7 cellular contexts compared by ENCODE assay signal in the genomic region with DNA sequence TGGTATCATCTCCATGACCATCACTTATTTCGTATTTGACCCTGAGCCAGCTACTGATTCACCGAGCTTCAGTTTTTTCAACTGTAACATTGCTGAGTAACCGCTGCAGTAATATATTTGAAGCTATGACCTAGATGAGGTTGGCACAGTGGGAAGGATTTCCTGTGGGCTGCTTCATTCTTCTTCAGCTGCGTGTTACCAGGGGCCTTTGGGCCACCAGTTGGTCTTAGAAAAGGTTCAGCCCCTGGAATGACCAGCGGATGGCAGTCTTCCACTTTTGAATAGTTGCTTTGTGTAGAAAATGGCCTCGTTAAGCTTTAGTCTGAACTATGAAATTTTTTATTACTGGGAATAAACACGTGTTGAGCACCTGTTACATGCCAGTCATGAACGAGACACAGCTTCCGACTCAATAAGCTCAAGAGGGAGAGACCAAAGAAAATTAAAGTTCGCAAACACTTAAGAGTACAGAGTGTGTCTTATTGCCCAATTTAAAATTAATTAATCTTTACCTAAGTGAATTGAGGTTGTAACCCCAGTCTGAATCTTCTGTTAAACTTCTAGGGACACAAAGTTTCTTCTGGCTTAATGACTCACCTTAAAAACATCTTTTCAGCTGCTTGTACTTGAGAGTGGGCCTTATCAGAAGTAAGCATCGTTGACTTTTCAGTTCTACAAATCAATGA. TPM values are rescaled to one million over a fixed set of nuclear protein-coding genes. Genes with fewer than 3 reads are reported as not detected.
DNase-seq lines count a peak whose midpoint lies in the region; ATAC-seq lines count a peak whose summit lies in the region.

No MANE protein-coding gene starts in this region.

- H3K4me3 ChIP-seq in iPS DF 6.9 (ENCODE audit: low read length) = no peak overlapping the region
- no peak overlapping the region for H3K4me3 ChIP-seq in aorta (ENCODE audit: low read length in 2 of 2)

- peak; percentile 99 for DNase-seq in EL
- peak; percentile 99 for DNase-seq in HT1080 (ENCODE audit: low read depth)
- peak; percentile 47 for DNase-seq in UCSD-AML1 (lab: John Stamatoyannopoulos, UW; ENCODE audit: unreplicated experiment)
- DNase-seq in iPS DF 6.9 (ENCODE audit: low read depth, low spot score) = peak; percentile 39
- DNase-seq in aorta = peak; percentile 75 to 82

- H3K27me3 ChIP-seq in iPS DF 6.9 (ENCODE audit: control insufficient read depth, insufficient read depth, low read length) = no peaks in the 10 kb centered on the region
- H3K27me3 ChIP-seq in aorta (ENCODE audit: control insufficient read depth in 1 of 2, insufficient read depth in 2 of 2, low read length in 1 of 2) = no peaks in the 10 kb centered on the region

- intact Hi-C loops in aorta (cut with DNase I) = no loop called here

- H3K27ac ChIP-seq in iPS DF 6.9 (ENCODE audit: low read length) = no peak overlapping the region
- peak overlapping the region in 1 of 2 donors; percentile 52 for H3K27ac ChIP-seq in aorta (ENCODE audit: low read depth in 1 of 2, low read length in 2 of 2)

- no peaks in the 10 kb centered on the region for H3K9me3 ChIP-seq in iPS DF 6.9 (ENCODE audit: control insufficient read depth, insufficient read depth, low read length)
- H3K9me3 ChIP-seq in aorta (ENCODE audit: control insufficient read depth, low read length) = no peaks in the 10 kb centered on the region

- H3K36me3 ChIP-seq in iPS DF 6.9 (ENCODE audit: control insufficient read depth, insufficient read depth, low read length) (no peaks in the 10 kb centered on the region), aorta (ENCODE audit: control insufficient read depth in 1 of 2, insufficient read depth in 2 of 2, low read length in 1 of 2) (no peaks in the 10 kb centered on the region)

- no peaks in the 10 kb centered on the region for H3K4me1 ChIP-seq in iPS DF 6.9 (ENCODE audit: control insufficient read depth, insufficient read depth, low read length)
- peaks cover 0 to 2% of the 10 kb centered on the region in 2 donors for H3K4me1 ChIP-seq in aorta (ENCODE audit: control insufficient read depth in 1 of 2, insufficient read depth in 2 of 2, low read length in 2 of 2)

- WGBS in iPS DF 6.9 (ENCODE audit: insufficient coverage, insufficient read length) = no CpG with 5 or more reads among the region's 11 CpGs
- WGBS in aorta, 2 donors = 19 to 24% methylated on average over 11 of the region's 11 CpGs

- ATAC-seq in aorta (ENCODE audit: low FRiP score) (peak; percentile 72), HG02571 (IDR thresholded peaks at IDR 0.05; ENCODE audit: unreplicated experiment) (no peak), HG03460 (IDR thresholded peaks at IDR 0.05; ENCODE audit: unreplicated experiment) (no peak)

RNA-seq across cellular contexts. Expression of a gene that starts 57.6 kb away (rescaled TPM):
- not detected in 2 replicates for total RNA-seq in HT1080 (2014; rRNA removed; shearing (Covaris generic))
- polyA plus RNA-seq in HT1080 (2015; cell fraction: cytosol; rRNA removed) = 0.03 TPM in 1 of 2 replicates, not detected in the other
- polyA plus RNA-seq in HT1080 (2015; cell fraction: nucleus; rRNA removed) = 0.27 and 0.40 TPM in 2 replicates
- total RNA-seq in aorta = 1 to 10 TPM in 1 of 2 donors, under 1 TPM in 1; 0.72 to 3.2 TPM
- polyA plus RNA-seq in aorta = under 1 TPM; 0.25 to 0.46 TPM

Comparison
In these comparisons a context has a peak if more than half of its experiments do, and no peak if none do; other contexts are left out.
1. DNase-seq: peak in every context shown above with its lines; median percentile 99 in EL; 99 in HT1080; 78 in aorta; 47 in UCSD-AML1; 39 in iPS DF 6.9.